20 cellular contexts compared by ENCODE assay signal in the genomic region with DNA sequence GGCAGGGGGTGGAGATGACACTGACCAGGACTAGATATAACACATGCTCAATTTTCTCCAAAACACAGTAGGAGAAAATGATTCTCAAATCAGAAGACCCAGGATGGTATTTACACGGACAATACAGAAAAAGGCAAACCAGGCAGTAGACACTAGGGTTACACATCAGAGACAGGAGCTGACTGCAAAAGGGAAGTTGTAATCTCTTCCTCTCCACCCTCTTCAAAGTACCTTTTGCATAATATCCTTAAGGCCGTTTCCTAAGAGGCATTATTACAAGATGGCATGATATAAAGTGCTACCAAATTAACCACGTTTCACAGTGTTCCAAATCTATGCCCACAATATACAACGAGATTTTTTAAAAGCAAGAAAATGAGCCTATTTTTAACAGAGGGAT. TPM values are rescaled to one million over a fixed set of nuclear protein-coding genes. Genes with fewer than 3 reads are reported as not detected.
"Had no signal": no experiment of that assay in that cellular context is flagged by ENCODE, and none has a peak within 500 bp of the region (broad histone marks: within the 10 kb centered on the region; RNA-seq: fewer than 3 reads in every experiment).

No MANE protein-coding gene starts in this region.

- H3K4me3 ChIP-seq: ascending aorta, hepatocyte, left lung, thoracic aorta had no signal

- H3K27ac ChIP-seq: ascending aorta, foreskin keratinocyte, hepatocyte, left lung, parathyroid adenoma, thoracic aorta, VCaP had no signal

- DNase-seq: activated CD4-positive, alpha-beta T cell treated with anti-CD3 and anti-CD28 coated beads for 1 hour; activated gamma-delta T cell treated with Interleukin-2 at 50 U/mL for 16 hours; activated T-cell treated with anti-CD3 and anti-CD28 coated beads, Interleukin-2, amount 50 U/mL, for 1 hour; effector memory CD4-positive, alpha-beta T cell; foreskin keratinocyte; kidney glomerular epithelial cell; left lung; mammary epithelial cell; natural killer cell; right cardiac atrium; stimulated activated CD4-positive, alpha-beta T cell treated with anti-CD3 and anti-CD28 coated beads, Interleukin-4, amount 100 ng/mL, for 24 hours; stimulated activated naive CD4-positive, alpha-beta T cell treated with Interleukin-2 at 50 U/mL for 16 hours; T-helper 17 cell had no signal

- ATAC-seq: activated naive CD4-positive, alpha-beta T cell treated with anti-CD3 and anti-CD28 coated beads, Interleukin-2, amount 50 U/mL, for 72 hours; foreskin keratinocyte; left lung; natural killer cell; right cardiac atrium; T-helper 17 cell had no signal

- H3K36me3 ChIP-seq: ascending aorta, left lung, thoracic aorta had no signal

- H3K9me3 ChIP-seq: ascending aorta, left lung, thoracic aorta had no signal

- H3K27me3 ChIP-seq: ascending aorta, foreskin keratinocyte, hepatocyte, left lung had no signal

- H3K4me1 ChIP-seq: ascending aorta, foreskin keratinocyte, left lung, parathyroid adenoma had no signal

- FAIRE-seq: colon had no signal

RNA-seq across cellular contexts. Expression of a gene that starts 39.4 kb away (rescaled TPM):
- total RNA-seq: T-helper 17 cell had no signal
